ENCODE assay signal across 1 cellular context in the genomic region with DNA sequence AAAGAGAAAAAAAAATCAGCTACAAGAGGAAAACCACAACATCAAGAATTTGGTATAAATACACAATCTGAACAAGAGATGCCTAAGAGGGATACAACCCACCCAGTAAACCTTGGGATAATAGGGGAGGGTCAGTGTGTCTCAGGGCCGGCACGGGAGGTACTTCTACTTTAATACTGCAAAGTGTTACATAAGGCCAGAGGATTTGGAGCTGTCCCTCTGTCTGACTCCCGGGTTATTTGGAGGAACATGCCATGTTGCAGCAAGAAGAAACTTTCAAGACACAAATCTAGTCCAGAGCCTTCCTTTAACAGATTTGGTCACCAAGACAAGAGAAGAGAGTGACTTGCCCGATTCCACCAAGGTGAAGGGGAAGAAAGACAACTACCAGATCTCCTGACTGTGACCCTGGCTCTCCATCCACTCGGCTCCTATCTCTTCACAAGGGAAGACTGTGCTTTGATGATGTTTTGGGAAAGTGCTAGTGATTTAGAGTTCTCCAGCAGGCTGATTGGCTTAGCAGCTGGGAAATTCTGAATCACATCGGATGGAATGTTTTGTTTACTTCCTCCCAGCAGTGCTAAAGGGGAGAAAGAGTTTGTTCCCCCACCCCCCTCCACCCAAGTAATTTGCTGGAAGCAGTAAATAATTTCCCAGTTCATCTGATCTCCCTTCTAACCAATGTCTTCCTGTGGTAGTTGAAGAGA.
TF ChIP-seq lines count a peak whose summit lies in the region.

No MANE protein-coding gene starts in this region.

TF ChIP-seq in HEK293, 187 proteins besides CTCF, POLR2A, EP300 and RAD21 (continued from another document):
- TF ChIP-seq, protein P1, sequence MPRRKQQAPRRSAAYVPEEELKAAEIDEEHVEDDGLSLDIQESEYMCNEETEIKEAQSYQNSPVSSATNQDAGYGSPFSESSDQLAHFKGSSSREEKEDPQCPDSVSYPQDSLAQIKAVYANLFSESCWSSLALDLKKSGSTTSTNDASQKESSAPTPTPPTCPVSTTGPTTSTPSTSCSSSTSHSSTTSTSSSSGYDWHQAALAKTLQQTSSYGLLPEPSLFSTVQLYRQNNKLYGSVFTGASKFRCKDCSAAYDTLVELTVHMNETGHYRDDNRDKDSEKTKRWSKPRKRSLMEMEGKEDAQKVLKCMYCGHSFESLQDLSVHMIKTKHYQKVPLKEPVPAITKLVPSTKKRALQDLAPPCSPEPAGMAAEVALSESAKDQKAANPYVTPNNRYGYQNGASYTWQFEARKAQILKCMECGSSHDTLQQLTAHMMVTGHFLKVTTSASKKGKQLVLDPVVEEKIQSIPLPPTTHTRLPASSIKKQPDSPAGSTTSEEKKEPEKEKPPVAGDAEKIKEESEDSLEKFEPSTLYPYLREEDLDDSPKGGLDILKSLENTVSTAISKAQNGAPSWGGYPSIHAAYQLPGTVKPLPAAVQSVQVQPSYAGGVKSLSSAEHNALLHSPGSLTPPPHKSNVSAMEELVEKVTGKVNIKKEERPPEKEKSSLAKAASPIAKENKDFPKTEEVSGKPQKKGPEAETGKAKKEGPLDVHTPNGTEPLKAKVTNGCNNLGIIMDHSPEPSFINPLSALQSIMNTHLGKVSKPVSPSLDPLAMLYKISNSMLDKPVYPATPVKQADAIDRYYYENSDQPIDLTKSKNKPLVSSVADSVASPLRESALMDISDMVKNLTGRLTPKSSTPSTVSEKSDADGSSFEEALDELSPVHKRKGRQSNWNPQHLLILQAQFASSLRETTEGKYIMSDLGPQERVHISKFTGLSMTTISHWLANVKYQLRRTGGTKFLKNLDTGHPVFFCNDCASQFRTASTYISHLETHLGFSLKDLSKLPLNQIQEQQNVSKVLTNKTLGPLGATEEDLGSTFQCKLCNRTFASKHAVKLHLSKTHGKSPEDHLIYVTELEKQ (tag by site-specific recombination; IDR thresholded peaks at IDR 0.05; ENCODE audit: borderline replicate concordance): no peak
- TF ChIP-seq, protein P2, sequence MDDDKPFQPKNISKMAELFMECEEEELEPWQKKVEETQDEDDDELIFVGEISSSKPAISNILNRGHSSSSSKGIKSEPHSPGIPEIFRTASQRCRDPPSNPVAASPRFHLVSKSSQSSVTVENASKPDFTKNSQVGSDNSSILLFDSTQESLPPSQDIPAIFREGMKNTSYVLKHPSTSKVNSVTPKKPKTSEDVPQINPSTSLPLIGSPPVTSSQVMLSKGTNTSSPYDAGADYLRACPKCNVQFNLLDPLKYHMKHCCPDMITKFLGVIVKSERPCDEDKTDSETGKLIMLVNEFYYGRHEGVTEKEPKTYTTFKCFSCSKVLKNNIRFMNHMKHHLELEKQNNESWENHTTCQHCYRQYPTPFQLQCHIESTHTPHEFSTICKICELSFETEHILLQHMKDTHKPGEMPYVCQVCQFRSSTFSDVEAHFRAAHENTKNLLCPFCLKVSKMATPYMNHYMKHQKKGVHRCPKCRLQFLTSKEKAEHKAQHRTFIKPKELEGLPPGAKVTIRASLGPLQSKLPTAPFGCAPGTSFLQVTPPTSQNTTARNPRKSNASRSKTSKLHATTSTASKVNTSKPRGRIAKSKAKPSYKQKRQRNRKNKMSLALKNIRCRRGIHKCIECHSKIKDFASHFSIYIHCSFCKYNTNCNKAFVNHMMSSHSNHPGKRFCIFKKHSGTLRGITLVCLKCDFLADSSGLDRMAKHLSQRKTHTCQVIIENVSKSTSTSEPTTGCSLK (tag by site-specific recombination; IDR thresholded peaks at IDR 0.05): no peak
- TF ChIP-seq ZNF324 (tag by site-specific recombination; IDR thresholded peaks at IDR 0.05): no peak
- TF ChIP-seq, protein P3, sequence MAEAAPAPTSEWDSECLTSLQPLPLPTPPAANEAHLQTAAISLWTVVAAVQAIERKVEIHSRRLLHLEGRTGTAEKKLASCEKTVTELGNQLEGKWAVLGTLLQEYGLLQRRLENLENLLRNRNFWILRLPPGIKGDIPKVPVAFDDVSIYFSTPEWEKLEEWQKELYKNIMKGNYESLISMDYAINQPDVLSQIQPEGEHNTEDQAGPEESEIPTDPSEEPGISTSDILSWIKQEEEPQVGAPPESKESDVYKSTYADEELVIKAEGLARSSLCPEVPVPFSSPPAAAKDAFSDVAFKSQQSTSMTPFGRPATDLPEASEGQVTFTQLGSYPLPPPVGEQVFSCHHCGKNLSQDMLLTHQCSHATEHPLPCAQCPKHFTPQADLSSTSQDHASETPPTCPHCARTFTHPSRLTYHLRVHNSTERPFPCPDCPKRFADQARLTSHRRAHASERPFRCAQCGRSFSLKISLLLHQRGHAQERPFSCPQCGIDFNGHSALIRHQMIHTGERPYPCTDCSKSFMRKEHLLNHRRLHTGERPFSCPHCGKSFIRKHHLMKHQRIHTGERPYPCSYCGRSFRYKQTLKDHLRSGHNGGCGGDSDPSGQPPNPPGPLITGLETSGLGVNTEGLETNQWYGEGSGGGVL (tag by site-specific recombination; IDR thresholded peaks at IDR 0.05): peak; percentile 61
TF ChIP-seq in HEK293: peak in this region for 1.
